8 cellular contexts compared by ENCODE assay signal in genomic region chr7:87797798-87798403, GRCh38.
DNase-seq lines count a peak whose midpoint lies in the region; ATAC-seq and TF ChIP-seq lines count a peak whose summit lies in the region.

No MANE protein-coding gene starts in this region.

- no peaks in the 10 kb centered on the region for H3K27me3 ChIP-seq in sigmoid colon

- H3K36me3 Mint-ChIP-seq in CD14-positive monocyte (no peaks in the 10 kb centered on the region), T-helper 17 cell (ENCODE audit: low read depth) (no peaks in the 10 kb centered on the region)
- no peaks in the 10 kb centered on the region for H3K36me3 Mint-ChIP-seq in activated naive CD4-positive, alpha-beta T cell treated with anti-CD3 and anti-CD28 coated beads for 36 hours (ENCODE audit: low read depth)

- CTCF ChIA-PET in activated naive CD4-positive, alpha-beta T cell treated with anti-CD3 and anti-CD28 coated beads for 36 hours (lab: Charles Lee) = interaction anchor here (0.6 to 2.7 kb wide), 6 partner anchors 12 to 367 kb away, joined by 3 to 7 read pairs (median 4); partner anchors contain the start of gene ADAM22

- H3K4me3 ChIP-seq in sigmoid colon = no peak overlapping the region

- H3K27me3 Mint-ChIP-seq in CD14-positive monocyte (ENCODE audit: low read depth in 3 of 3) (peaks cover 0 to 2% (median 2%) of the 10 kb centered on the region in 3 donors), T-helper 17 cell (peaks cover 29% of the 10 kb centered on the region)
- peaks cover under 1% of the 10 kb centered on the region for H3K27me3 Mint-ChIP-seq in activated naive CD4-positive, alpha-beta T cell treated with anti-CD3 and anti-CD28 coated beads for 36 hours (ENCODE audit: low read depth)

- ATAC-seq in GM18520 (IDR thresholded peaks at IDR 0.05; ENCODE audit: unreplicated experiment) (peak; percentile 91), HG02885 (IDR thresholded peaks at IDR 0.05; ENCODE audit: poor library complexity, unreplicated experiment) (peak; percentile 96), T-helper 17 cell (peak; percentile 66)

- TF ChIP-seq POLR2A in sigmoid colon (IDR thresholded peaks at IDR 0.05) = no peak

- peaks cover 0 to 5% (median 0%) of the 10 kb centered on the region in 7 donors for H3K9me3 Mint-ChIP-seq in CD14-positive monocyte
- H3K9me3 Mint-ChIP-seq in activated naive CD4-positive, alpha-beta T cell treated with anti-CD3 and anti-CD28 coated beads for 36 hours = no peaks in the 10 kb centered on the region

- H3K4me1 Mint-ChIP-seq in CD14-positive monocyte = no peaks in the 10 kb centered on the region
- H3K4me1 Mint-ChIP-seq in T-helper 17 cell = peaks cover 2% of the 10 kb centered on the region
- H3K4me1 Mint-ChIP-seq in activated naive CD4-positive, alpha-beta T cell treated with anti-CD3 and anti-CD28 coated beads for 36 hours (ENCODE audit: low read depth) = no peaks in the 10 kb centered on the region

- DNase-seq in CD14-positive monocyte (ENCODE audit: low spot score) = no peak
- peak; percentile 35 for DNase-seq in NCI-H1417 treated with DMSO at 0.1 percent for 48 hours (lab: John Stamatoyannopoulos, UW)
- DNase-seq in T-helper 17 cell = no peak
- DNase-seq in globus pallidus (ENCODE audit: low spot score) = peak; percentile 37
- DNase-seq in sigmoid colon = no peak
- DNase-seq in activated naive CD4-positive, alpha-beta T cell treated with anti-CD3 and anti-CD28 coated beads for 36 hours = no peak

- no peak overlapping the region for H3K27ac ChIP-seq in sigmoid colon

- H3K4me1 ChIP-seq in sigmoid colon = no peaks in the 10 kb centered on the region

- H3K27ac Mint-ChIP-seq in CD14-positive monocyte (no peak overlapping the region), T-helper 17 cell (no peak overlapping the region)
- no peak overlapping the region for H3K27ac Mint-ChIP-seq in activated naive CD4-positive, alpha-beta T cell treated with anti-CD3 and anti-CD28 coated beads for 36 hours

- H3K36me3 ChIP-seq in sigmoid colon = no peaks in the 10 kb centered on the region

- intact Hi-C loops in CD14-positive monocyte (cut with micrococcal nuclease) = loop anchor here in 1 of 2 donors (5.0 kb wide), 1 partner anchor 89 kb away; no protein-coding TSS in a partner anchor
- intact Hi-C loops in sigmoid colon (cut with DNase I) = loop anchor here (5.0 kb wide), 1 partner anchor 89 kb away; no protein-coding TSS in a partner anchor
- intact Hi-C loops in activated naive CD4-positive, alpha-beta T cell treated with anti-CD3 and anti-CD28 coated beads for 36 hours (cut with micrococcal nuclease) = loop anchor here (1.0 to 10.0 kb wide), 7 partner anchors 89 to 559 kb away; partner anchors contain the start of gene ADAM22

- H3K4me3 Mint-ChIP-seq in CD14-positive monocyte (no peak overlapping the region), T-helper 17 cell (no peak overlapping the region)
- H3K4me3 Mint-ChIP-seq in activated naive CD4-positive, alpha-beta T cell treated with anti-CD3 and anti-CD28 coated beads for 36 hours = no peak overlapping the region

- no peak for TF ChIP-seq EP300 in sigmoid colon (IDR thresholded peaks at IDR 0.05)

- TF ChIP-seq CTCF in CD14-positive monocyte (IDR thresholded peaks at IDR 0.05) (peak; percentile 67), sigmoid colon (IDR thresholded peaks at IDR 0.05) (peak in 3 of 4 experiments; percentile 32 to 44 (median 41))

- H3K9me3 ChIP-seq in T-helper 17 cell (ENCODE audit: control insufficient read depth, low read length, poor library complexity, severe bottlenecking) = no peaks in the 10 kb centered on the region
- H3K9me3 ChIP-seq in sigmoid colon = peaks cover 0 to 3% (median 0%) of the 10 kb centered on the region in 4 donors

- 10 to 16% methylated on average over 4 of the region's 4 CpGs for WGBS in sigmoid colon, 2 donors

Comparison
In these comparisons a context has a peak if more than half of its experiments do, and no peak if none do; other contexts are left out.
1. DNase-seq: peak in NCI-H1417 treated with DMSO at 0.1 percent for 48 hours (single experiment) and globus pallidus (single experiment); none in CD14-positive monocyte (single experiment), T-helper 17 cell (0 of 3), sigmoid colon (single experiment) and activated naive CD4-positive, alpha-beta T cell treated with anti-CD3 and anti-CD28 coated beads for 36 hours (single experiment).
2. Peak in every context shown above with its lines, with median percentiles within 50 percentile points of each other: ATAC-seq.